Comparison of ENCODE assay signal across 21 cellular contexts in the genomic region with DNA sequence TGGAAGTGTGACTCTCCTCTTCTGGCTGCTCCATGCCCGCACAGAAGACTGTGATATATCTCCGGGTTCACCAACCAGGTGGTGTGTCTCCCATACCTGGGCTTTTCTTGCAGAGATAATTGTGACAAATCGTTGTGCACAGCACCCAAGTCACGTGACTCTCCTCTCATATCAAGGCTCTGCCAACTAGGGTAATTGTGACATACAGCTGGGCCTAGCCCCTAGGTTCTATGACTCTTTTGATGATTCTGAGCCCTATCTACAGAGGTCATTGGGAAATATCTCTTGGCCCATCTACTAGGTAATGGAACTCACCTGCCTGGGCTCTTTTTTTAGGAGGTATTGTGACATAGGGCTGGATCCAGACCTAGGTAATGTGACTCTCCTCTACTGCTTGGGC.
"Had no signal": no experiment of that assay in that cellular context is flagged by ENCODE, and none has a peak within 500 bp of the region (broad histone marks: within the 10 kb centered on the region; RNA-seq: fewer than 3 reads in every experiment).

No MANE protein-coding gene starts in this region.

- H3K27ac ChIP-seq: parathyroid adenoma, prostate gland, suprapubic skin, tibial artery, upper lobe of right lung, vagina had no signal

- FAIRE-seq: endometrium, frontal cortex had no signal

- H3K4me1 Mint-ChIP-seq: neural crest cell had no signal

- DNase-seq: cortex of kidney; effector memory CD4-positive, alpha-beta T cell; heart right ventricle; hypothalamus; islet precursor cell; mammary epithelial cell; naive thymus-derived CD4-positive, alpha-beta T cell; nucleus accumbens; retina; stimulated activated CD4-positive, alpha-beta T cell treated with anti-CD3 and anti-CD28 coated beads, Interleukin-2, amount 100 ng/mL, for 24 hours; stimulated activated CD4-positive, alpha-beta T cell treated with anti-CD3 and anti-CD28 coated beads, Interleukin-4, amount 100 ng/mL, for 4 hours; stimulated activated naive CD4-positive, alpha-beta T cell treated with Interleukin-2 at 50 U/mL for 16 hours; tibial artery; upper lobe of right lung had no signal

- H3K27me3 ChIP-seq: heart right ventricle, suprapubic skin, tibial artery, upper lobe of right lung, vagina had no signal

- H3K9me3 ChIP-seq: heart right ventricle, prostate gland, suprapubic skin, tibial artery, upper lobe of right lung, vagina had no signal

- H3K4me3 ChIP-seq: heart right ventricle, prostate gland, suprapubic skin, tibial artery, upper lobe of right lung, vagina had no signal

- H3K4me1 ChIP-seq: parathyroid adenoma, prostate gland, suprapubic skin, tibial artery, upper lobe of right lung, vagina had no signal

- H3K36me3 ChIP-seq: prostate gland, suprapubic skin, tibial artery, upper lobe of right lung, vagina had no signal

- H3K27ac Mint-ChIP-seq: naive thymus-derived CD4-positive, alpha-beta T cell had no signal

- H3K4me3 Mint-ChIP-seq: naive thymus-derived CD4-positive, alpha-beta T cell; neural crest cell had no signal
